In the genomic region with DNA sequence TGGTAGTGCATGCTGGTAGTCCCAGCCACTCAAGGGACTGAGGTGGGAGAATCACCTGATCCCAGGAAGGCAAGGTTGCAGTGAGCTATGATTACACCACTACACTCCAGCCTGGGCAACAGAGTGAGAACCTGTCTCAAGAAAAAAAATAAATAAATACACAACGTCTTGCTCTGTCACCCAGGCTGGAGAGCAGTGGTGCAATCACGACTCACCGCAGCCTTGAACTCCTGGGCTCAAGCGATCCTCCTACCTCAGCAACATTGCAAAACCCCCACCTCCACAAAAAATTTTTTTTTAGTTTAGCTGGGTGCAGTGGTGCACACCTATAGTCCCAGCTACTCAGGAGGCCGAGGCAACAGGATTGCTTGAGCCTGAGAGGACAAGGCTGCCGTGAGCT, we compare ENCODE assay signal across 1 cellular context.
TF ChIP-seq lines count a peak whose summit lies in the region.

No MANE protein-coding gene starts in this region.

TF ChIP-seq in GM12878, 131 proteins besides CTCF, POLR2A, EP300 and RAD21:
- TF ChIP-seq CBFB (IDR thresholded peaks at IDR 0.05; ENCODE audit: low read depth): no peak
